8 cellular contexts compared by ENCODE assay signal in the genomic region with DNA sequence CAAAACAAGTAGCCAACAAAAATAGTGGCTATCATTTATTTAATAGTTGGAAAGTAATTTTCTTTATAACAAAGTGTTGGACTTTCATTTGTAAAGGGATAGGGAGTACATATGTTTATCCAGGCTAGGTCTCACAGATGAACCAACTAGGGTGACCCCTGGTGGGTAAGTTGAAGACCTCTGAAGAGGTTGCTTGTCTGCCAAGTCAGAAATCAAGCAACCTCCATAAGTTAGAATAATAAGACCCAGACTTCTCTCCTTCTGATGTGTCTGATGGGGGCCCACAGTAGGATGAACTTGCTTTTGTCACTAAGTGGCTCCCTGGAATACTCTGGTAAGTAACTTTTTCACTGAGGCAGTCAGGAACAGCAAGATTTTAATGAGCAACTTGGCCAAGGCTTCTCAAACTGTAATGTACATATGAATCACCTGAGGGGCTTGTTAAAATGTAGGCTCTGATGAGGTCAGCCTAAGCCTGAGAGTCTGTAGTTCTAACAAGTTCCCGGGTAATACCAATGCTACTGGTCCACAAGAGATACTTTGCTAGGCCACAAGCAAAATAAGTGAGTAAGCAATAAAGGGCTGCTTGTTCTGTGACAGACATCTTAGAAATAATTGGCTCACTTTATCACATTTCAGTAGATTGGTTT.
DNase-seq lines count a peak whose midpoint lies in the region; ATAC-seq and TF ChIP-seq lines count a peak whose summit lies in the region.

No MANE protein-coding gene starts in this region.

- BruUV-seq in A673 (replicated peaks; lab: Mats Ljungman, UMichigan) = no TSS peak

- H3K9me3 ChIP-seq in A673 (ENCODE audit: low read depth, low read length, poor library complexity, severe bottlenecking) = no peaks in the 10 kb centered on the region

- no peak for TF ChIP-seq POLR2A in NB4 (IDR thresholded peaks at IDR 0.05; ENCODE audit: extremely low read depth, insufficient read length)

- DNase-seq in A673 (ENCODE audit: low spot score) = peak; percentile 74
- DNase-seq in NB4 (ENCODE audit: low read depth) = peak; percentile 38
- DNase-seq in epithelial cell of esophagus (ENCODE audit: low read depth) = peak; percentile 13
- no peak for DNase-seq in SIG-M5 (lab: John Stamatoyannopoulos, UW)
- DNase-seq in coronary artery (ENCODE audit: low spot score) = no peak
- no peak for DNase-seq in ecto neural progenitor cell (ENCODE audit: low spot score)

- peaks cover 47% of the 10 kb centered on the region for H3K4me1 ChIP-seq in A673 (ENCODE audit: insufficient read depth, low read length, poor library complexity, severe bottlenecking)

- TF ChIP-seq CTCF in A673 (conservative IDR thresholded peaks at IDR 0.05; ENCODE audit: low read depth, low read length) (peak; percentile 57), NB4 (IDR thresholded peaks at IDR 0.05; ENCODE audit: low read depth, low read length) (peak; percentile 9), epithelial cell of esophagus (IDR thresholded peaks at IDR 0.05; ENCODE audit: insufficient read depth, low read depth, low read length, missing control alignments) (no peak), coronary artery (IDR thresholded peaks at IDR 0.05) (no peak)

- H3K27ac ChIP-seq in A673 (ENCODE audit: low read depth, low read length, poor library complexity, severe bottlenecking) = peak overlapping the region; percentile 93
- H3K27ac ChIP-seq in coronary artery = no peak overlapping the region

- peak; percentile 78 for ATAC-seq in GM18907 (IDR thresholded peaks at IDR 0.05; ENCODE audit: unreplicated experiment)
- no peak for ATAC-seq in HG03378 (IDR thresholded peaks at IDR 0.05; ENCODE audit: unreplicated experiment)

- no peak overlapping the region for H3K4me3 ChIP-seq in A673 (ENCODE audit: low read depth, low read length, poor library complexity, severe bottlenecking)
- no peak overlapping the region for H3K4me3 ChIP-seq in NB4 (ENCODE audit: low read depth, low read length)
- no peak overlapping the region for H3K4me3 ChIP-seq in epithelial cell of esophagus (ENCODE audit: low read length)
- no peak overlapping the region for H3K4me3 ChIP-seq in coronary artery

- intact Hi-C loops in A673 (cut with micrococcal nuclease; ENCODE audit: unreplicated experiment) = loop anchor here (1.0 to 5.0 kb wide), 4 partner anchors 38 to 337 kb away; no protein-coding TSS in a partner anchor

- no peaks in the 10 kb centered on the region for H3K36me3 ChIP-seq in A673 (ENCODE audit: insufficient read depth, low read length, poor library complexity, severe bottlenecking)

- POLR2A ChIA-PET in A673 (lab: Charles Lee; ENCODE audit: low non-redundant PET) = interaction anchor here (0.9 kb wide), 1 partner anchor 160 kb away, joined by 5 read pairs; no protein-coding TSS in a partner anchor

- CTCF ChIA-PET in A673 (lab: Charles Lee) = interaction anchor here (0.6 to 1.7 kb wide), 3 partner anchors 159 to 165 kb away, joined by 3 to 10 read pairs (median 3); no protein-coding TSS in a partner anchor

- no peaks in the 10 kb centered on the region for H3K27me3 ChIP-seq in A673 (replicated peaks; ENCODE audit: insufficient read depth, low read depth, low read length, poor library complexity)

Comparison
In these comparisons a context has a peak if more than half of its experiments do, and no peak if none do; other contexts are left out.
1. DNase-seq: peak in A673 (single experiment), NB4 (single experiment) and epithelial cell of esophagus (single experiment); none in SIG-M5 (single experiment), coronary artery (single experiment) and ecto neural progenitor cell (single experiment).
2. CTCF ChIP-seq: peak in A673 (single experiment) and NB4 (single experiment); none in epithelial cell of esophagus (single experiment) and coronary artery (single experiment).